ENCODE assay signal across 28 cellular contexts in the genomic region with DNA sequence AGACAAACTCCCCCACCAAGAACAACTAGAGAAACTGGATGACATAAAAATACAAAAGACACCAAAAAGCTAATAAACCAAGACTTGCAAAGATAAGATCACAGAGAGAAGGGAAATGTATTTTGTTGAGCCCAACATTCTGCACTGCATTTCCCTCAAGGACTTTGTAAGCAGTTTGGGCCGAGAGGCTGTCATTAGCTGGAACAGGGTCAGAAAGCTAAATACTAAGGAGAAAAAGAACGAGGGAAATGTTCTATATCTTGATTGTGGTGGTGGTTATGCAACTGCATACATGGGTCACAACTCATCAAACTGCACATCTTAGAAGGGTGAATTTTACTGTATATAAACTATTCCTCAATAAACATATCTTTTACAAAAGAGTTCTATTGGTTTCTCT.
A peak's percentile ranks its signal among the peaks of the same experiment; 100 is the strongest.
DNase-seq lines count a peak whose midpoint lies in the region; ATAC-seq and TF ChIP-seq lines count a peak whose summit lies in the region.
"Had no signal": no experiment of that assay in that cellular context is flagged by ENCODE, and none has a peak within 500 bp of the region (broad histone marks: within the 10 kb centered on the region; RNA-seq: fewer than 3 reads in every experiment).

No MANE protein-coding gene starts in this region.

- H3K27me3 ChIP-seq in uterus = no peaks in the 10 kb centered on the region
- H3K27me3 ChIP-seq: BE2C, neutrophil, Peyer's patch, thyroid gland had no signal

- peaks cover 1% of the 10 kb centered on the region; the same call in 1 of the 2 replicates for H3K27me3 Mint-ChIP-seq in HFFc6 (ENCODE audit: insufficient read depth)
- H3K27me3 Mint-ChIP-seq: activated naive CD8-positive, alpha-beta T cell treated with anti-CD3 and anti-CD28 coated beads, Interleukin-2, amount 50 U/mL, for 24 hours; activated T-cell treated with anti-CD3 and anti-CD28 coated beads, Interleukin-2, amount 50 U/mL, for 24 hours; naive B cell had no signal

- ATAC-seq in HG03135 (IDR thresholded peaks at IDR 0.05; ENCODE audit: unreplicated experiment) = no peak
- ATAC-seq: activated naive CD8-positive, alpha-beta T cell treated with anti-CD3 and anti-CD28 coated beads, Interleukin-2, amount 50 U/mL, for 24 hours; left ventricle myocardium superior; stimulated activated naive CD8-positive, alpha-beta T cell treated with anti-CD3 and anti-CD28 coated beads, Interleukin-15, Interleukin-2, amounts not matched to agents 100 U/mL and 50 U/mL, for 24 hours had no signal

- intact Hi-C loops in uterus (cut with DNase I; ENCODE audit: low total_unique reads) = no loop called here

- H3K9me3 Mint-ChIP-seq in HFFc6 = no peaks in the 10 kb centered on the region
- H3K9me3 Mint-ChIP-seq: activated naive CD8-positive, alpha-beta T cell treated with anti-CD3 and anti-CD28 coated beads, Interleukin-2, amount 50 U/mL, for 24 hours had no signal

- H3K4me3 ChIP-seq in astrocyte of the cerebellum (ENCODE audit: low read depth, low read length) = no peak overlapping the region
- H3K4me3 ChIP-seq in fibroblast of villous mesenchyme (ENCODE audit: low read depth, low read length) = no peak overlapping the region
- H3K4me3 ChIP-seq in uterus = no peak overlapping the region
- H3K4me3 ChIP-seq: Peyer's patch, prostate gland, thyroid gland had no signal

- H3K4me1 Mint-ChIP-seq in HFFc6 (ENCODE audit: low read depth) = peaks cover 79% of the 10 kb centered on the region
- H3K4me1 Mint-ChIP-seq: activated naive CD8-positive, alpha-beta T cell treated with anti-CD3 and anti-CD28 coated beads, Interleukin-2, amount 50 U/mL, for 24 hours; naive B cell had no signal

- no peak overlapping the region for H3K27ac ChIP-seq in uterus
- H3K27ac ChIP-seq: neutrophil, Peyer's patch, prostate gland, thyroid gland, WERI-Rb-1 had no signal

- peak; percentile 11 for DNase-seq in AG08396 (ENCODE audit: low spot score)
- DNase-seq in HFFc6 = peak; percentile 35
- peak; percentile 11 for DNase-seq in astrocyte of the cerebellum (ENCODE audit: low read depth)
- peak; percentile 87 for DNase-seq in fibroblast of villous mesenchyme (ENCODE audit: low read depth)
- DNase-seq in NCI-H1092 treated with DMSO at 0.1 percent for 48 hours (lab: John Stamatoyannopoulos, UW) = no peak
- no peak for DNase-seq in uterus
- DNase-seq in NCI-H146 (lab: John Stamatoyannopoulos, UW) = no peak
- DNase-seq: activated CD4-positive, alpha-beta T cell treated with anti-CD3 and anti-CD28 coated beads for 48 hours; activated gamma-delta T cell treated with Interleukin-2 at 50 U/mL for 16 hours; activated naive CD8-positive, alpha-beta T cell treated with anti-CD3 and anti-CD28 coated beads, Interleukin-2, amount 50 U/mL, for 24 hours; activated T-cell treated with anti-CD3 and anti-CD28 coated beads, Interleukin-2, amount 50 U/mL, for 24 hours; BE2C; DMS153; GF-D8; left ventricle myocardium superior; naive B cell; NCI-H1105; NCI-H1930; NCI-H345; Peyer's patch; stimulated activated naive CD8-positive, alpha-beta T cell treated with anti-CD3 and anti-CD28 coated beads, Interleukin-15, Interleukin-2, amounts not matched to agents 100 U/mL and 50 U/mL, for 24 hours; SW 1271; T-helper 9 cell; thyroid gland; WERI-Rb-1 had no signal

- H3K36me3 ChIP-seq in uterus = no peaks in the 10 kb centered on the region
- H3K36me3 ChIP-seq: BE2C, neutrophil, Peyer's patch, prostate gland, thyroid gland, WERI-Rb-1 had no signal

- TF ChIP-seq POLR2A in uterus (IDR thresholded peaks at IDR 0.05) = no peak

- H3K4me3 Mint-ChIP-seq in HFFc6 = peak overlapping the region; percentile 9; the same call in 1 of the 2 replicates
- H3K4me3 Mint-ChIP-seq: activated naive CD8-positive, alpha-beta T cell treated with anti-CD3 and anti-CD28 coated beads, Interleukin-2, amount 50 U/mL, for 24 hours; activated T-cell treated with anti-CD3 and anti-CD28 coated beads, Interleukin-2, amount 50 U/mL, for 24 hours; naive B cell had no signal

- no peaks in the 10 kb centered on the region for H3K9me3 ChIP-seq in uterus
- H3K9me3 ChIP-seq: BE2C, neutrophil, Peyer's patch, prostate gland, thyroid gland had no signal

- TF ChIP-seq CTCF in HFFc6 (IDR thresholded peaks at IDR 0.05) (no peak), astrocyte of the cerebellum (IDR thresholded peaks at IDR 0.05; ENCODE audit: low read depth, low read length, missing control alignments) (no peak), fibroblast of villous mesenchyme (IDR thresholded peaks at IDR 0.05; ENCODE audit: insufficient read depth, low read depth, low read length) (no peak), uterus (IDR thresholded peaks at IDR 0.05) (no peak)

- in situ Hi-C loops in astrocyte of the cerebellum (cut with HindIII; ENCODE audit: low sequenced_read_pairs) = no loop called here

- no peaks in the 10 kb centered on the region for H3K36me3 Mint-ChIP-seq in HFFc6 (ENCODE audit: low read depth)
- H3K36me3 Mint-ChIP-seq: naive B cell had no signal

- H3K27ac Mint-ChIP-seq in HFFc6 = peak overlapping the region; percentile 28; the same call in 1 of the 2 replicates
- H3K27ac Mint-ChIP-seq: activated naive CD8-positive, alpha-beta T cell treated with anti-CD3 and anti-CD28 coated beads, Interleukin-2, amount 50 U/mL, for 24 hours; activated T-cell treated with anti-CD3 and anti-CD28 coated beads, Interleukin-2, amount 50 U/mL, for 24 hours; naive B cell had no signal

- H3K4me1 ChIP-seq in uterus = no peaks in the 10 kb centered on the region
- H3K4me1 ChIP-seq: BE2C, Peyer's patch, prostate gland, thyroid gland had no signal

Comparison
In these comparisons a context has a peak if more than half of its experiments do, and no peak if none do; other contexts are left out.
1. DNase-seq: peak in AG08396 (single experiment), HFFc6 (single experiment), astrocyte of the cerebellum (single experiment) and fibroblast of villous mesenchyme (single experiment); none in NCI-H1092 treated with DMSO at 0.1 percent for 48 hours (single experiment), uterus (0 of 2) and NCI-H146 (single experiment).